In genomic region chr20:2101057-2101934, GRCh38 we compare ENCODE assay signal across 8 cellular contexts. TPM values are rescaled to one million over a fixed set of nuclear protein-coding genes. Genes with fewer than 3 reads are reported as not detected.
DNase-seq lines count a peak whose midpoint lies in the region; ATAC-seq and TF ChIP-seq lines count a peak whose summit lies in the region.

STK35 (plus strand) TSS chr20:2101827; CDS start chr20:2101882, 55 bp downstream.

- ATAC-seq in GM19438 (IDR thresholded peaks at IDR 0.05; ENCODE audit: low read depth, unreplicated experiment) (peak; percentile 32), HG03457 (IDR thresholded peaks at IDR 0.05; ENCODE audit: unreplicated experiment) (peak; percentile 29)
- ATAC-seq in activated T-cell treated with anti-CD3 and anti-CD28 coated beads, Interleukin-2, amount 50 U/mL, for 72 hours (replicated peaks in 1 of 2): peak; percentile 51 to 57

- H3K4me1 Mint-ChIP-seq in activated T-cell treated with anti-CD3 and anti-CD28 coated beads, Interleukin-2, amount 50 U/mL, for 72 hours (ENCODE audit: low read depth): peaks cover 47% of the 10 kb centered on the region

- H3K27me3 ChIP-seq in vagina: no peaks in the 10 kb centered on the region

- H3K27ac Mint-ChIP-seq in activated T-cell treated with anti-CD3 and anti-CD28 coated beads, Interleukin-2, amount 50 U/mL, for 72 hours: peak within 1 kb of the TSS; percentile 99

- peak within 1 kb of the TSS; percentile 98 for H3K27ac ChIP-seq in vagina

- peaks cover 40% of the 10 kb centered on the region for H3K4me1 ChIP-seq in vagina

- H3K36me3 ChIP-seq in vagina: no peaks in the 10 kb centered on the region

- H3K4me3 Mint-ChIP-seq in activated T-cell treated with anti-CD3 and anti-CD28 coated beads, Interleukin-2, amount 50 U/mL, for 72 hours: peak within 1 kb of the TSS; percentile 82 to 96

- intact Hi-C loops in vagina (cut with DNase I): no loop called here

- TF ChIP-seq POLR2A in vagina (IDR thresholded peaks at IDR 0.05): no peak

- H3K9me3 ChIP-seq in vagina: no peaks in the 10 kb centered on the region

- no peak for TF ChIP-seq CTCF in fibroblast of pulmonary artery (IDR thresholded peaks at IDR 0.05; ENCODE audit: low read length, missing control alignments)
- TF ChIP-seq CTCF in vagina (IDR thresholded peaks at IDR 0.05): no peak

- H3K4me3 ChIP-seq in fibroblast of pulmonary artery (replicated peaks; ENCODE audit: low read depth, low read length): peak within 1 kb of the TSS; percentile 91
- H3K4me3 ChIP-seq in vagina: peak within 1 kb of the TSS; percentile 90 to 97

- H3K36me3 Mint-ChIP-seq in activated T-cell treated with anti-CD3 and anti-CD28 coated beads, Interleukin-2, amount 50 U/mL, for 72 hours (ENCODE audit: insufficient read depth in 2 of 2): peaks cover 4 to 13% of the 10 kb centered on the region in 2 donors

- no peaks in the 10 kb centered on the region for H3K9me3 Mint-ChIP-seq in activated T-cell treated with anti-CD3 and anti-CD28 coated beads, Interleukin-2, amount 50 U/mL, for 72 hours

- no peaks in the 10 kb centered on the region for H3K27me3 Mint-ChIP-seq in activated T-cell treated with anti-CD3 and anti-CD28 coated beads, Interleukin-2, amount 50 U/mL, for 72 hours (ENCODE audit: low read depth)

- peak; percentile 83 for DNase-seq in COLO829 (ENCODE audit: low spot score)
- DNase-seq in NCI-H69 (lab: John Stamatoyannopoulos, UW): peak; percentile 91
- peak; percentile 70 to 76 for DNase-seq in activated T-cell treated with anti-CD3 and anti-CD28 coated beads, Interleukin-2, amount 50 U/mL, for 72 hours
- peak; percentile 59 for DNase-seq in fibroblast of pulmonary artery (ENCODE audit: low read depth)
- DNase-seq in occipital lobe (lab: John Stamatoyannopoulos, UW): peak; percentile 83
- DNase-seq in vagina (ENCODE audit: extremely low spot score in 2 of 2): no peak

RNA-seq across cellular contexts. Expression of gene STK35, which starts in this region (rescaled TPM):
- 10 to 100 TPM; 22.4 to 24.3 TPM for total RNA-seq in activated T-cell treated with anti-CD3 and anti-CD28 coated beads, Interleukin-2, amount 50 U/mL, for 72 hours
- total RNA-seq in occipital lobe: 13.9 TPM
- 11.5 TPM for total RNA-seq in vagina

Comparison
In these comparisons a context has a peak if more than half of its experiments do, and no peak if none do; other contexts are left out.
1. DNase-seq: peak in COLO829 (single experiment), NCI-H69 (single experiment), activated T-cell treated with anti-CD3 and anti-CD28 coated beads, Interleukin-2, amount 50 U/mL, for 72 hours (2 of 2), fibroblast of pulmonary artery (single experiment) and occipital lobe (single experiment); none in vagina (0 of 2).
2. Peak in every context shown above with its lines, with median percentiles within 50 percentile points of each other: ATAC-seq.